ENCODE assay signal across 1 cellular context in the genomic region with DNA sequence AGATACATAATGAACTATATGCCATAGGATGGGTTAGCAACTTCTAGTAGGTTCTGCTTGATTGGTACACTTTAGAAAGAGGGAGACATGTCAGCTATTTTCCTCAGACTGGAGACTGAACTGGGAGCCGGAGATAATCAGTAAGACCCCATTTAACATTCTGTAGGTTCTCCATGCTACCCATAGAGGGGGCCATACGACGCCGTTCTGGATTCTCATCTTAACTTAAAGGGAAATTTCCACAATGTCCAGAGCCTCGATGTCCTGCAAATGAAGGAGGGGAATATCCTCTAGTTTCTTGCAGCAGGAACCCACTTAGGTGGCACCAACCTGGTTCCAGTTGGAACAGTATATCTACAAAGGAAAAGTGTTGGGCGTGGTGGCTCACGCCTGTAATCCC.
A peak's percentile ranks its signal among the peaks of the same experiment; 100 is the strongest.
TF ChIP-seq lines count a peak whose summit lies in the region.

No MANE protein-coding gene starts in this region.

TF ChIP-seq in K562, 482 proteins besides CTCF, POLR2A, EP300 and RAD21:
- no peak for TF ChIP-seq RBM39 (optimal IDR thresholded peaks at IDR 0.05; ENCODE audit: low read depth, low read length)
- TF ChIP-seq SMC3 (conservative IDR thresholded peaks at IDR 0.05; ENCODE audit: insufficient read depth, low read depth, low read length), result 0 out of 2 replicates have a peak, but pooled peaks have one; percentile 10
- no peak for TF ChIP-seq SNIP1 (IDR thresholded peaks at IDR 0.05; ENCODE audit: low read depth)
- TF ChIP-seq MEIS2 (IDR thresholded peaks at IDR 0.05; ENCODE audit: partially characterized antibody), result no peak
